Comparison of ENCODE assay signal across 17 cellular contexts in genomic region chr6:38157905-38158304, GRCh38.
DNase-seq lines count a peak whose midpoint lies in the region; ATAC-seq and TF ChIP-seq lines count a peak whose summit lies in the region.
"Had no signal": no experiment of that assay in that cellular context is flagged by ENCODE, and none has a peak within 500 bp of the region (broad histone marks: within the 10 kb centered on the region; RNA-seq: fewer than 3 reads in every experiment).

No MANE protein-coding gene starts in this region.

- H3K36me3 ChIP-seq in upper lobe of right lung, result no peaks in the 10 kb centered on the region

- DNase-seq in stimulated activated naive CD8-positive, alpha-beta T cell treated with anti-CD3 and anti-CD28 coated beads, Interleukin-15, amount 100 ng/mL, for 72 hours, result no peak
- no peak for DNase-seq in stimulated activated naive CD8-positive, alpha-beta T cell treated with anti-CD3 and anti-CD28 coated beads, Interleukin-15, Interleukin-2, amounts not matched to agents 100 U/mL and 50 U/mL, for 24 hours
- DNase-seq in chondrocyte (ENCODE audit: low spot score), result no peak
- DNase-seq in upper lobe of right lung, result peak; percentile 38
- DNase-seq in activated CD8-positive, alpha-beta memory T cell treated with anti-CD3 and anti-CD28 coated beads for 24 hours, result no peak
- no peak for DNase-seq in amniotic stem cell (lab: John Stamatoyannopoulos, UW)
- DNase-seq in activated CD8-positive, alpha-beta memory T cell treated with anti-CD3 and anti-CD28 coated beads, Interleukin-2, amount 10 ng/mL, durations not matched to agents 7 days and 5 days, result no peak
- DNase-seq: C1 segment of cervical spinal cord, DMS79, KBM-7, NCI-H1105, NCI-H1694 treated with DMSO at 0.1 percent for 48 hours, NCI-H510A, NCI-H774, OCI-M1, Right ventricle myocardium superior had no signal

- H3K4me1 Mint-ChIP-seq in stimulated activated naive CD8-positive, alpha-beta T cell treated with anti-CD3 and anti-CD28 coated beads, Interleukin-15, amount 100 ng/mL, for 72 hours, result no peaks in the 10 kb centered on the region
- H3K4me1 Mint-ChIP-seq in IgD-negative memory B cell (peaks cover 0 to 4% (median 0%) of the 10 kb centered on the region in 3 donors), chondrocyte (ENCODE audit: low read depth) (peaks cover 6% of the 10 kb centered on the region)
- no peaks in the 10 kb centered on the region for H3K4me1 Mint-ChIP-seq in activated CD8-positive, alpha-beta memory T cell treated with anti-CD3 and anti-CD28 coated beads, Interleukin-2, amount 10 ng/mL, durations not matched to agents 7 days and 5 days

- H3K4me3 ChIP-seq in upper lobe of right lung, result no peak overlapping the region

- peak; percentile 18 for ATAC-seq in stimulated activated naive CD8-positive, alpha-beta T cell treated with anti-CD3 and anti-CD28 coated beads, Interleukin-15, amount 100 ng/mL, for 72 hours
- no peak for ATAC-seq in stimulated activated naive CD8-positive, alpha-beta T cell treated with anti-CD3 and anti-CD28 coated beads, Interleukin-15, Interleukin-2, amounts not matched to agents 100 U/mL and 50 U/mL, for 24 hours
- ATAC-seq in upper lobe of right lung, result no peak
- ATAC-seq in activated CD8-positive, alpha-beta memory T cell treated with anti-CD3 and anti-CD28 coated beads, Interleukin-2, amount 10 ng/mL, durations not matched to agents 7 days and 5 days, result no peak

- H3K9me3 Mint-ChIP-seq in stimulated activated naive CD8-positive, alpha-beta T cell treated with anti-CD3 and anti-CD28 coated beads, Interleukin-15, amount 100 ng/mL, for 72 hours, result peaks cover 0 to 8% of the 10 kb centered on the region in 2 donors
- H3K9me3 Mint-ChIP-seq in IgD-negative memory B cell (peaks cover 3 to 8% (median 4%) of the 10 kb centered on the region in 3 donors), chondrocyte (ENCODE audit: low read depth) (no peaks in the 10 kb centered on the region)
- H3K9me3 Mint-ChIP-seq in activated CD8-positive, alpha-beta memory T cell treated with anti-CD3 and anti-CD28 coated beads, Interleukin-2, amount 10 ng/mL, durations not matched to agents 7 days and 5 days (ENCODE audit: low read depth), result no peaks in the 10 kb centered on the region

- H3K9me3 ChIP-seq in upper lobe of right lung, result no peaks in the 10 kb centered on the region

- TF ChIP-seq CTCF in chondrocyte (IDR thresholded peaks at IDR 0.05), result no peak
- no peak for TF ChIP-seq CTCF in upper lobe of right lung (IDR thresholded peaks at IDR 0.05)

- intact Hi-C loops in upper lobe of right lung (cut with DNase I), result no loop called here

- peaks cover 6% of the 10 kb centered on the region for H3K36me3 Mint-ChIP-seq in IgD-negative memory B cell
- H3K36me3 Mint-ChIP-seq in chondrocyte (ENCODE audit: low read depth), result peaks cover 10% of the 10 kb centered on the region
- no peaks in the 10 kb centered on the region for H3K36me3 Mint-ChIP-seq in activated CD8-positive, alpha-beta memory T cell treated with anti-CD3 and anti-CD28 coated beads, Interleukin-2, amount 10 ng/mL, durations not matched to agents 7 days and 5 days

- H3K27me3 ChIP-seq in upper lobe of right lung, result no peaks in the 10 kb centered on the region

- no peaks in the 10 kb centered on the region for H3K27me3 Mint-ChIP-seq in stimulated activated naive CD8-positive, alpha-beta T cell treated with anti-CD3 and anti-CD28 coated beads, Interleukin-15, amount 100 ng/mL, for 72 hours
- no peaks in the 10 kb centered on the region for H3K27me3 Mint-ChIP-seq in IgD-negative memory B cell
- H3K27me3 Mint-ChIP-seq in chondrocyte (ENCODE audit: low read depth), result no peaks in the 10 kb centered on the region
- H3K27me3 Mint-ChIP-seq in activated CD8-positive, alpha-beta memory T cell treated with anti-CD3 and anti-CD28 coated beads, Interleukin-2, amount 10 ng/mL, durations not matched to agents 7 days and 5 days, result no peaks in the 10 kb centered on the region

- CTCF ChIA-PET in activated CD8-positive, alpha-beta memory T cell treated with anti-CD3 and anti-CD28 coated beads, Interleukin-2, amount 10 ng/mL, durations not matched to agents 7 days and 5 days (lab: Charles Lee), result no interaction called here

- H3K27ac Mint-ChIP-seq in stimulated activated naive CD8-positive, alpha-beta T cell treated with anti-CD3 and anti-CD28 coated beads, Interleukin-15, amount 100 ng/mL, for 72 hours, result peak overlapping the region; percentile 28 to 68
- H3K27ac Mint-ChIP-seq in IgD-negative memory B cell (peak overlapping the region in 2 of 3 donors; percentile 4 to 20), chondrocyte (ENCODE audit: unreplicated experiment) (peak overlapping the region; percentile 52)
- H3K27ac Mint-ChIP-seq in activated CD8-positive, alpha-beta memory T cell treated with anti-CD3 and anti-CD28 coated beads, Interleukin-2, amount 10 ng/mL, durations not matched to agents 7 days and 5 days, result no peak overlapping the region

- peaks cover 7% of the 10 kb centered on the region for H3K4me1 ChIP-seq in upper lobe of right lung

- H3K4me3 Mint-ChIP-seq in stimulated activated naive CD8-positive, alpha-beta T cell treated with anti-CD3 and anti-CD28 coated beads, Interleukin-15, amount 100 ng/mL, for 72 hours, result no peak overlapping the region
- no peak overlapping the region for H3K4me3 Mint-ChIP-seq in IgD-negative memory B cell
- H3K4me3 Mint-ChIP-seq in chondrocyte (ENCODE audit: unreplicated experiment), result no peak overlapping the region
- no peak overlapping the region for H3K4me3 Mint-ChIP-seq in activated CD8-positive, alpha-beta memory T cell treated with anti-CD3 and anti-CD28 coated beads, Interleukin-2, amount 10 ng/mL, durations not matched to agents 7 days and 5 days

- H3K27ac ChIP-seq in upper lobe of right lung, result no peak overlapping the region
